In genomic region chr19:46218160-46218559, GRCh38 we compare ENCODE assay signal across 9 cellular contexts. TPM values are rescaled to one million over a fixed set of nuclear protein-coding genes. Genes with fewer than 3 reads are reported as not detected.
DNase-seq lines count a peak whose midpoint lies in the region; ATAC-seq, FAIRE-seq and TF ChIP-seq lines count a peak whose summit lies in the region.
"Had no signal": no experiment of that assay in that cellular context is flagged by ENCODE, and none has a peak within 500 bp of the region (broad histone marks: within the 10 kb centered on the region; RNA-seq: fewer than 3 reads in every experiment).

No MANE protein-coding gene starts in this region.

- peaks cover 0 to 10% of the 10 kb centered on the region in 2 donors for H3K27me3 ChIP-seq in left lung
- H3K27me3 ChIP-seq: body of pancreas, Peyer's patch had no signal

- no peak overlapping the region for H3K4me3 ChIP-seq in choroid plexus epithelial cell (ENCODE audit: low read depth, low read length)
- no peak overlapping the region for H3K4me3 ChIP-seq in left lung
- H3K4me3 ChIP-seq: body of pancreas, Peyer's patch had no signal

- H3K9me3 ChIP-seq in left lung = no peaks in the 10 kb centered on the region
- H3K9me3 ChIP-seq: body of pancreas, Peyer's patch had no signal

- intact Hi-C loops in left lung (cut with DNase I) = no loop called here

- ATAC-seq in GM18511 (IDR thresholded peaks at IDR 0.05; ENCODE audit: unreplicated experiment) (no peak), left lung (no peak)
- ATAC-seq: body of pancreas had no signal

- DNase-seq in HTR-8/SVneo (ENCODE audit: insufficient read length, low spot score) (peak; percentile 32), RPMI8226 (peak; percentile 49), choroid plexus epithelial cell (ENCODE audit: low read depth) (peak; percentile 39), renal cortical epithelial cell (ENCODE audit: low read depth) (peak; percentile 23), medulla oblongata (ENCODE audit: extremely low spot score) (no peak), left lung (no peak)
- DNase-seq: Peyer's patch had no signal

- H3K36me3 ChIP-seq in left lung = no peaks in the 10 kb centered on the region
- H3K36me3 ChIP-seq: Peyer's patch had no signal

- H3K27ac ChIP-seq in left lung = no peak overlapping the region
- H3K27ac ChIP-seq: body of pancreas, Peyer's patch had no signal

- FAIRE-seq in HTR-8/SVneo (lab: Jason Lieb, UNC) = peak; percentile 49

- no peaks in the 10 kb centered on the region for H3K4me1 ChIP-seq in left lung
- H3K4me1 ChIP-seq: Peyer's patch had no signal

- TF ChIP-seq CTCF in choroid plexus epithelial cell (conservative IDR thresholded peaks at IDR 0.05; ENCODE audit: low read depth, low read length) (no peak), left lung (IDR thresholded peaks at IDR 0.05) (no peak)

RNA-seq across cellular contexts. Expression of gene IGFL1, which starts 11.4 kb away (rescaled TPM):
- total RNA-seq in renal cortical epithelial cell (3.8 TPM in 1 of 2 replicates, not detected in the other), left lung (under 1 TPM in 1 of 2 donors, not detected in 1; 0.35 TPM)
- total RNA-seq: body of pancreas, Peyer's patch had no signal

Comparison
In these comparisons a context has a peak if more than half of its experiments do, and no peak if none do; other contexts are left out.
1. DNase-seq: peak in HTR-8/SVneo (single experiment), RPMI8226 (single experiment), choroid plexus epithelial cell (single experiment) and renal cortical epithelial cell (single experiment); none in medulla oblongata (single experiment) and left lung (0 of 2).